Comparison of ENCODE assay signal across 1 cellular context in the genomic region with DNA sequence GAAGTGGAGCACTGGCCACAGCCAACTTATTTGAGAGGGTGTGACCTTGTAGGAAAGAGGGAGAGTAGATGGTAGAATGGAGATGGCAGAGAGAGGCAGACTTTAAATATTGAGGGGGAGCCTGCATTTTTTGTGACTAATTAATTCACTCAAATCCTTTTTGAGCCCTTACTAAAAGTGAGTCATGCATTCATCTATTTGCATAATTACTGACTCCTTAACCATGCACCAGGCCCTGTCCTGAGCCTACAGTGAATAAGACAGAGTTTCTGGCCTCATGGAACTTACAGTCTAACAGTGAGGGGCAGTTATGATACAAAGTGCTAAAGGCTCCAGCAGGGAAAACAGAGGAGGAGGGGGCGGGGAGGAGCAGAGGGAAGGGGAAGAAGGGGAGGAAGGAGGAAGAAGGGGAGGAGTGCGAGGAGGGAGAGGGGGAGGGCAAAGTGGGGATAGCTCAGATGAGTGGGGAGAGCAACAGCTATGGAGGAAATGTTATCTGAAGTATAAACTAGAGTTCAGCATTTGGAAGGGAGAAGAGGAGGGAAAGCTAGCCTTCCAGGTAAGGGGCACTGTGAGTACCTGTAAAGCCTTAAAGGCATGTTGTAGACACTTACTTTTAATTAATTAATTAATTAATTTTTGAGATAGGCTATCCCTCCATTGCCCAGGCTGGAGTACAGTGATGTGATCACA.
TF ChIP-seq lines count a peak whose summit lies in the region.

No MANE protein-coding gene starts in this region.

TF ChIP-seq in HEK293, 187 proteins besides CTCF, POLR2A, EP300 and RAD21 (continued from another document):
- no peak for TF ChIP-seq HIC1 (tag by site-specific recombination; IDR thresholded peaks at IDR 0.05)
- TF ChIP-seq ZNF621 (tag by site-specific recombination; IDR thresholded peaks at IDR 0.05): no peak
- TF ChIP-seq, protein P1, sequence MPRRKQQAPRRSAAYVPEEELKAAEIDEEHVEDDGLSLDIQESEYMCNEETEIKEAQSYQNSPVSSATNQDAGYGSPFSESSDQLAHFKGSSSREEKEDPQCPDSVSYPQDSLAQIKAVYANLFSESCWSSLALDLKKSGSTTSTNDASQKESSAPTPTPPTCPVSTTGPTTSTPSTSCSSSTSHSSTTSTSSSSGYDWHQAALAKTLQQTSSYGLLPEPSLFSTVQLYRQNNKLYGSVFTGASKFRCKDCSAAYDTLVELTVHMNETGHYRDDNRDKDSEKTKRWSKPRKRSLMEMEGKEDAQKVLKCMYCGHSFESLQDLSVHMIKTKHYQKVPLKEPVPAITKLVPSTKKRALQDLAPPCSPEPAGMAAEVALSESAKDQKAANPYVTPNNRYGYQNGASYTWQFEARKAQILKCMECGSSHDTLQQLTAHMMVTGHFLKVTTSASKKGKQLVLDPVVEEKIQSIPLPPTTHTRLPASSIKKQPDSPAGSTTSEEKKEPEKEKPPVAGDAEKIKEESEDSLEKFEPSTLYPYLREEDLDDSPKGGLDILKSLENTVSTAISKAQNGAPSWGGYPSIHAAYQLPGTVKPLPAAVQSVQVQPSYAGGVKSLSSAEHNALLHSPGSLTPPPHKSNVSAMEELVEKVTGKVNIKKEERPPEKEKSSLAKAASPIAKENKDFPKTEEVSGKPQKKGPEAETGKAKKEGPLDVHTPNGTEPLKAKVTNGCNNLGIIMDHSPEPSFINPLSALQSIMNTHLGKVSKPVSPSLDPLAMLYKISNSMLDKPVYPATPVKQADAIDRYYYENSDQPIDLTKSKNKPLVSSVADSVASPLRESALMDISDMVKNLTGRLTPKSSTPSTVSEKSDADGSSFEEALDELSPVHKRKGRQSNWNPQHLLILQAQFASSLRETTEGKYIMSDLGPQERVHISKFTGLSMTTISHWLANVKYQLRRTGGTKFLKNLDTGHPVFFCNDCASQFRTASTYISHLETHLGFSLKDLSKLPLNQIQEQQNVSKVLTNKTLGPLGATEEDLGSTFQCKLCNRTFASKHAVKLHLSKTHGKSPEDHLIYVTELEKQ (tag by site-specific recombination; IDR thresholded peaks at IDR 0.05; ENCODE audit: borderline replicate concordance): no peak
- no peak for TF ChIP-seq ELK4 (IDR thresholded peaks at IDR 0.05; ENCODE audit: borderline replicate concordance, low read depth, low read length)
- TF ChIP-seq ZNF596 (tag by site-specific recombination; IDR thresholded peaks at IDR 0.05): no peak
- TF ChIP-seq ZNF366 (tag by site-specific recombination; conservative IDR thresholded peaks at IDR 0.05): 0 out of 2 replicates have a peak, but pooled peaks have one; percentile 15
- TF ChIP-seq PRDM4 (tag by site-specific recombination; IDR thresholded peaks at IDR 0.05): no peak
- no peak for TF ChIP-seq RBAK (tag by site-specific recombination; IDR thresholded peaks at IDR 0.05)
- TF ChIP-seq, protein P2, sequence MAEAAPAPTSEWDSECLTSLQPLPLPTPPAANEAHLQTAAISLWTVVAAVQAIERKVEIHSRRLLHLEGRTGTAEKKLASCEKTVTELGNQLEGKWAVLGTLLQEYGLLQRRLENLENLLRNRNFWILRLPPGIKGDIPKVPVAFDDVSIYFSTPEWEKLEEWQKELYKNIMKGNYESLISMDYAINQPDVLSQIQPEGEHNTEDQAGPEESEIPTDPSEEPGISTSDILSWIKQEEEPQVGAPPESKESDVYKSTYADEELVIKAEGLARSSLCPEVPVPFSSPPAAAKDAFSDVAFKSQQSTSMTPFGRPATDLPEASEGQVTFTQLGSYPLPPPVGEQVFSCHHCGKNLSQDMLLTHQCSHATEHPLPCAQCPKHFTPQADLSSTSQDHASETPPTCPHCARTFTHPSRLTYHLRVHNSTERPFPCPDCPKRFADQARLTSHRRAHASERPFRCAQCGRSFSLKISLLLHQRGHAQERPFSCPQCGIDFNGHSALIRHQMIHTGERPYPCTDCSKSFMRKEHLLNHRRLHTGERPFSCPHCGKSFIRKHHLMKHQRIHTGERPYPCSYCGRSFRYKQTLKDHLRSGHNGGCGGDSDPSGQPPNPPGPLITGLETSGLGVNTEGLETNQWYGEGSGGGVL (tag by site-specific recombination; IDR thresholded peaks at IDR 0.05): peak; percentile 55
- TF ChIP-seq EGR2 (tag by site-specific recombination; IDR thresholded peaks at IDR 0.05; ENCODE audit: low read depth): peak; percentile 58; the same call in 1 of the 2 replicates
- TF ChIP-seq ZNF600 (tag by site-specific recombination; IDR thresholded peaks at IDR 0.05): no peak
- no peak for TF ChIP-seq ZNF292 (tag by site-specific recombination; IDR thresholded peaks at IDR 0.05; ENCODE audit: borderline replicate concordance, low read depth)
- no peak for TF ChIP-seq AEBP2 (tag by site-specific recombination; IDR thresholded peaks at IDR 0.05; ENCODE audit: borderline replicate concordance)
